ENCODE assay signal across 8 cellular contexts in genomic region chr1:101112051-101112770, GRCh38.
A peak's percentile ranks its signal among the peaks of the same experiment; 100 is the strongest.
DNase-seq lines count a peak whose midpoint lies in the region; ATAC-seq, FAIRE-seq and TF ChIP-seq lines count a peak whose summit lies in the region.

No MANE protein-coding gene starts in this region.

- in situ Hi-C loops in K562 (cut with MboI) = no loop called here

- no peaks in the 10 kb centered on the region for H3K9me3 ChIP-seq in K562 (replicated peaks; ENCODE audit: control insufficient read depth, insufficient read depth, low read depth, low read length)
- no peaks in the 10 kb centered on the region for H3K9me3 ChIP-seq in psoas muscle

- POLR2A ChIA-PET in K562 (lab: Yijun Ruan, JAX) = interaction anchor here (0.6 kb wide), 1 partner anchor 59 kb away, joined by 3 read pairs; no protein-coding TSS in a partner anchor

- CTCF ChIA-PET in K562 (lab: Yijun Ruan, JAX; ENCODE audit: low intra/inter-chr PET ratio) = no interaction called here

- no peak overlapping the region for H3K9ac ChIP-seq in K562 (ENCODE audit: insufficient read depth in 1 of 2, low read depth in 2 of 2, low read length in 2 of 2)

- 0 out of 2 replicates have a peak, but pooled peaks have one; percentile 14 for TF ChIP-seq EP300 in K562 (IDR thresholded peaks at IDR 0.05; ENCODE audit: low read length)

- H3K27ac ChIP-seq in K562 (ENCODE audit: extremely low read depth, low read depth, low read length) (peak overlapping the region; percentile 45; the same call in 1 of the 3 replicates), psoas muscle (peak overlapping the region; percentile 31), dorsolateral prefrontal cortex (peak overlapping the region in 21 of 59 donors; percentile 3 to 60 (median 29))

- H3K79me2 ChIP-seq in K562 (ENCODE audit: control insufficient read depth, insufficient read depth, low read length) = no peaks in the 10 kb centered on the region

- BruUV-seq in K562 (replicated peaks; lab: Mats Ljungman, UMichigan) = no TSS peak

- no peaks in the 10 kb centered on the region for H3K9me1 ChIP-seq in K562 (ENCODE audit: control insufficient read depth, insufficient read depth, low read length)

- peaks cover 0 to 9% of the 10 kb centered on the region in 2 experiments; a peak in 3 of 5 replicates for H3K4me1 ChIP-seq in K562 (replicated peaks in 1 of 2; ENCODE audit: control insufficient read depth in 2 of 2, insufficient read depth in 2 of 2, low read length in 2 of 2)
- peaks cover 3% of the 10 kb centered on the region for H3K4me1 ChIP-seq in psoas muscle

- H3K36me3 ChIP-seq in K562 (ENCODE audit: control insufficient read depth, insufficient read depth, low read length) = no peaks in the 10 kb centered on the region
- no peaks in the 10 kb centered on the region for H3K36me3 ChIP-seq in psoas muscle (ENCODE audit: insufficient read depth in 1 of 2, low read depth in 1 of 2)

- 17% methylated on average over 6 of the region's 6 CpGs for WGBS in K562 (ENCODE audit: insufficient coverage, low coverage, missing lambda C conversion rate)
- 44 to 55% (median 46%) methylated on average over 6 of the region's 6 CpGs for WGBS in psoas muscle, 3 donors

- no peaks in the 10 kb centered on the region for H3K27me3 ChIP-seq in K562 (ENCODE audit: control insufficient read depth in 2 of 2, insufficient read depth in 2 of 2, low read length in 2 of 2)
- H3K27me3 ChIP-seq in psoas muscle (ENCODE audit: insufficient read depth in 3 of 3, low read length in 2 of 3) = peaks cover 0 to 2% (median 0%) of the 10 kb centered on the region in 3 donors
- no peaks in the 10 kb centered on the region for H3K27me3 ChIP-seq in dorsolateral prefrontal cortex

- TF ChIP-seq POLR2A in K562 (conservative IDR thresholded peaks at IDR 0.05) = no peak

- intact Hi-C loops in K562 (cut with micrococcal nuclease) = no loop called here
- intact Hi-C loops in psoas muscle (cut with DNase I) = no loop called here
- intact Hi-C loops in dorsolateral prefrontal cortex (cut with DNase I) = no loop called here

- ATAC-seq in GM18858 (IDR thresholded peaks at IDR 0.05; ENCODE audit: unreplicated experiment) (peak; percentile 91), HG03039 (IDR thresholded peaks at IDR 0.05; ENCODE audit: unreplicated experiment) (peak; percentile 89), K562 (peak; percentile 81), psoas muscle (peak in 1 of 4 donors; percentile 69)

- H2AFZ ChIP-seq in K562 (ENCODE audit: low read depth, low read length) = peak overlapping the region; percentile 91

- no peaks in the 10 kb centered on the region for H4K20me1 ChIP-seq in K562 (replicated peaks; ENCODE audit: control insufficient read depth, insufficient read depth, low read length)

- no peak for TF ChIP-seq CTCF in K562 (IDR thresholded peaks at IDR 0.05 in 2 of 3, conservative IDR thresholded peaks at IDR 0.05 in 1 of 3; ENCODE audit: insufficient read depth in 2 of 3, low read depth in 1 of 3, low read length in 3 of 3)
- no peak for TF ChIP-seq CTCF in psoas muscle (IDR thresholded peaks at IDR 0.05)
- TF ChIP-seq CTCF in dorsolateral prefrontal cortex (IDR thresholded peaks at IDR 0.05 in 54 of 56, conservative IDR thresholded peaks at IDR 0.05 in 2 of 56; ENCODE audit: low read depth in 1 of 56, partially characterized antibody in 56 of 56) = no peak

- no peak overlapping the region for H3K4me2 ChIP-seq in K562 (ENCODE audit: insufficient read depth, low read length)

- DNase-seq in T-helper 2 cell (peak; percentile 28 to 99 (median 61)), K562 (ENCODE audit: extremely low read depth in 1 of 4, low spot score in 3 of 4) (peak in 2 of 4 experiments; percentile 22 to 34), psoas muscle (peak; percentile 27 to 64), NCI-H146 (lab: John Stamatoyannopoulos, UW) (no peak), dorsolateral prefrontal cortex (no peak), NCI-H2081 treated with DMSO at 0.1 percent for 48 hours (lab: John Stamatoyannopoulos, UW) (no peak)

- no peak for TF ChIP-seq RAD21 in K562 (CRISPR knock-in tag; conservative IDR thresholded peaks at IDR 0.05 in 1 of 2, IDR thresholded peaks at IDR 0.05 in 1 of 2)

- no peak for FAIRE-seq in K562 (lab: Jason Lieb, UNC)

- H3K4me3 ChIP-seq in K562 (no peak overlapping the region), psoas muscle (no peak overlapping the region), dorsolateral prefrontal cortex (no peak overlapping the region)

TF ChIP-seq in K562, 482 proteins besides CTCF, POLR2A, EP300 and RAD21 (continues in another document):
- TF ChIP-seq SPI1 (IDR thresholded peaks at IDR 0.05; ENCODE audit: borderline replicate concordance, low read depth, low read length) (peak; percentile 86), ZNF316 (IDR thresholded peaks at IDR 0.05) (no peak), ZNF77 (CRISPR knock-in tag; IDR thresholded peaks at IDR 0.05) (no peak), DPF2 (IDR thresholded peaks at IDR 0.05) (0 out of 2 replicates have a peak, but pooled peaks have one; percentile 25), CBX8 (IDR thresholded peaks at IDR 0.05; ENCODE audit: borderline replicate concordance, extremely low read depth, low read depth, low read length, poor library complexity, severe bottlenecking) (no peak), ZNF766 (CRISPR knock-in tag; conservative IDR thresholded peaks at IDR 0.05) (peak; percentile 79; the same call in 1 of the 2 replicates), KLF6 (CRISPR knock-in tag; IDR thresholded peaks at IDR 0.05; ENCODE audit: borderline replicate concordance) (no peak), DMBX1 (CRISPR knock-in tag; IDR thresholded peaks at IDR 0.05; ENCODE audit: borderline replicate concordance) (0 out of 2 replicates have a peak, but pooled peaks have one; percentile 14), IFI16 (CRISPR knock-in tag; IDR thresholded peaks at IDR 0.05) (no peak), SMAD4 (CRISPR knock-in tag; conservative IDR thresholded peaks at IDR 0.05) (peak; percentile 70)

Comparison
In these comparisons a context has a peak if more than half of its experiments do, and no peak if none do; other contexts are left out.
1. DNase-seq: peak in T-helper 2 cell (5 of 5) and psoas muscle (2 of 2); none in NCI-H146 (single experiment), dorsolateral prefrontal cortex (0 of 10) and NCI-H2081 treated with DMSO at 0.1 percent for 48 hours (single experiment).